ENCODE assay signal across 1 cellular context in genomic region chr3:171269557-171269956, GRCh38.
TF ChIP-seq lines count a peak whose summit lies in the region.

No MANE protein-coding gene starts in this region.

TF ChIP-seq in GM12878, 131 proteins besides CTCF, POLR2A, EP300 and RAD21 (continued from another document):
- TF ChIP-seq SKIL (IDR thresholded peaks at IDR 0.05; ENCODE audit: low read depth, poor library complexity, severe bottlenecking) = no peak
- no peak for TF ChIP-seq BCLAF1 (IDR thresholded peaks at IDR 0.05)
- TF ChIP-seq ZBED1 (IDR thresholded peaks at IDR 0.05; ENCODE audit: borderline replicate concordance) = 0 out of 2 replicates have a peak, but pooled peaks have one; percentile 15
- TF ChIP-seq TCF7 (IDR thresholded peaks at IDR 0.05; ENCODE audit: borderline replicate concordance) = no peak
